ENCODE assay signal across 8 cellular contexts in genomic region chrX:131792789-131793462, GRCh38.
DNase-seq lines count a peak whose midpoint lies in the region; ATAC-seq lines count a peak whose summit lies in the region.

No MANE protein-coding gene starts in this region.

- peaks cover 0 to 2% of the 10 kb centered on the region in 2 donors for H3K27me3 ChIP-seq in aorta (ENCODE audit: control insufficient read depth in 1 of 2, insufficient read depth in 2 of 2, low read length in 1 of 2)

- H3K36me3 ChIP-seq in aorta (ENCODE audit: control insufficient read depth in 1 of 2, insufficient read depth in 2 of 2, low read length in 1 of 2): no peaks in the 10 kb centered on the region

- 52 to 89% methylated on average over 15 of the region's 15 CpGs for WGBS in aorta, 2 donors

- peak; percentile 39 for ATAC-seq in GM18508 (IDR thresholded peaks at IDR 0.05; ENCODE audit: insufficient read depth, unreplicated experiment)
- peak; percentile 47 for ATAC-seq in HG03159 (IDR thresholded peaks at IDR 0.05; ENCODE audit: unreplicated experiment)
- peak; percentile 48 for ATAC-seq in left ventricle myocardium superior
- peak; percentile 92 for ATAC-seq in aorta (ENCODE audit: low FRiP score)
- ATAC-seq in HG03280 (IDR thresholded peaks at IDR 0.05; ENCODE audit: unreplicated experiment): no peak
- no peak for ATAC-seq in HG03457 (IDR thresholded peaks at IDR 0.05; ENCODE audit: unreplicated experiment)

- DNase-seq in T-helper 9 cell (peak; percentile 86), left ventricle myocardium superior (no peak), aorta (peak; percentile 90 to 91), medulla oblongata (ENCODE audit: extremely low spot score) (no peak)

- peak overlapping the region in 1 of 2 donors; percentile 37 for H3K4me3 ChIP-seq in aorta (ENCODE audit: low read length in 2 of 2)

- intact Hi-C loops in left ventricle myocardium superior (cut with micrococcal nuclease) (no loop called here), aorta (cut with DNase I) (loop anchor here in 1 of 2 donors (5.0 kb wide), 1 partner anchor 46 kb away; no protein-coding TSS in a partner anchor)

- H3K4me1 ChIP-seq in aorta (ENCODE audit: control insufficient read depth in 1 of 2, insufficient read depth in 2 of 2, low read length in 2 of 2): no peaks in the 10 kb centered on the region

- H3K27ac ChIP-seq in aorta (ENCODE audit: low read depth in 1 of 2, low read length in 2 of 2): no peak overlapping the region

- no peaks in the 10 kb centered on the region for H3K9me3 ChIP-seq in aorta (ENCODE audit: control insufficient read depth, low read length)

Comparison
In these comparisons a context has a peak if more than half of its experiments do, and no peak if none do; other contexts are left out.
1. ATAC-seq: peak in GM18508 (single experiment), HG03159 (single experiment), left ventricle myocardium superior (single experiment) and aorta (single experiment); none in HG03280 (single experiment) and HG03457 (single experiment).
2. DNase-seq: peak in T-helper 9 cell (single experiment) and aorta (2 of 2); none in left ventricle myocardium superior (single experiment) and medulla oblongata (single experiment).